Comparison of ENCODE assay signal across 10 cellular contexts in genomic region chr5:11963227-11963626, GRCh38. TPM values are rescaled to one million over a fixed set of nuclear protein-coding genes. Genes with fewer than 3 reads are reported as not detected.
"Had no signal": no experiment of that assay in that cellular context is flagged by ENCODE, and none has a peak within 500 bp of the region (broad histone marks: within the 10 kb centered on the region; RNA-seq: fewer than 3 reads in every experiment).

No MANE protein-coding gene starts in this region.

- H3K4me1 ChIP-seq: HAP-1 had no signal

- H3K4me2 ChIP-seq: KMS-11 had no signal

- H3K27ac ChIP-seq: GM23248, HL-60, KMS-11 had no signal

- DNase-seq: GM23248, GOT3, H7, HFFc6, IMR-90, KBM-7 had no signal

- ATAC-seq: HCT116 had no signal

- H3K9me3 ChIP-seq: HAP-1 had no signal

- H3K4me3 ChIP-seq: GM23248, HAP-1 had no signal

RNA-seq across cellular contexts. Expression of gene CTNND2, which starts 59.0 kb away (rescaled TPM):
- polyA plus RNA-seq: GM23248, IMR-90 had no signal
